25 cellular contexts compared by ENCODE assay signal in the genomic region with DNA sequence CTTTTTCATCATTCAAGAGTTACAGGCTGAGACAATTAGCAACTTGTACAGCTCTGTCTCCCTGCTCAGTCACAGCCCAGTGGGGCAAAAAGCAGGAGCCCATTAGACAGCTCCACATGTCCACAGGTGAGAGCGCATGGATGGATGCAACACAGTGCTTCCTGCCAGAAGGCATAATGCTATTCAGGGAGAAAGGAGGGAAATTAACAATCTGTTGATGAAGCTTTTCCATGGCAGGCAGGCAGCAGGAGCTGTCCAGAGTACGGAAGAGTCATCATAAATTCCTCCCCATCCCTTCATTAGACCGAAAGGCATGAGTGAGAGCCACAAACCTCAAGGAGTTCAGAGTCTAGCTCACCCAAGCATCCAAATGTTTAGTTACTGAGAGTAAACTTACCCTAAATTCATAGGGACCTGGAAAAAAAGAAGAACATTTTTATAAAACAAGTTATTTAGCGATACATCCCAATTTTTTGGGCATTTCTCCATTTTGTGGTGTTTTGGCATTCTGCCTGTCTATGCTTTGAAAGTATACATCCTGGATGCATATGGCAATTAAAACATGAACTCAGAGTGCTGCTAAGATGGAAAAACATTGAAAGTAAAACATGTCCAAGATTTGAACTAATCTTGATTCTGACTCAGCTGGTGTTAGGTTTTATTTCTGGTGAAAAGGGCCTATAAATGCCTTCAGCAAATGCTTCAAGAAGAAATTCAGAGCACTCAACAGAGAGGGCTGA.
"Had no signal": no experiment of that assay in that cellular context is flagged by ENCODE, and none has a peak within 500 bp of the region (broad histone marks: within the 10 kb centered on the region; RNA-seq: fewer than 3 reads in every experiment).

No MANE protein-coding gene starts in this region.

- H3K27me3 ChIP-seq: neural progenitor cell, right atrium auricular region, thyroid gland had no signal

- H3K27ac Mint-ChIP-seq: immature natural killer cell; memory B cell; naive B cell; nephron; neural progenitor cell; stimulated activated naive CD8-positive, alpha-beta T cell treated with anti-CD3 and anti-CD28 coated beads, Interleukin-15, amount 100 ng/mL, for 72 hours had no signal

- H3K36me3 Mint-ChIP-seq: memory B cell, naive B cell, neural progenitor cell had no signal

- H3K4me1 Mint-ChIP-seq: immature natural killer cell; memory B cell; naive B cell; nephron; neural progenitor cell; stimulated activated naive CD8-positive, alpha-beta T cell treated with anti-CD3 and anti-CD28 coated beads, Interleukin-15, amount 100 ng/mL, for 72 hours had no signal

- H3K4me3 ChIP-seq: coronary artery, lung, mucosa of descending colon, neural progenitor cell, prostate gland, right atrium auricular region, smooth muscle cell, thyroid gland had no signal

- H3K4me1 ChIP-seq: neural progenitor cell, parathyroid adenoma, prostate gland, right atrium auricular region, thyroid gland had no signal

- DNase-seq: dermis blood vessel endothelial cell; effector memory CD4-positive, alpha-beta T cell; erythroblast; immature natural killer cell; mucosa of descending colon; naive B cell; stimulated activated CD4-positive, alpha-beta T cell treated with anti-CD3 and anti-CD28 coated beads, Interleukin-12 subunit alpha, Interleukin-12 subunit beta, amount 100 ng/mL, for 4 hours; stimulated activated CD4-positive, alpha-beta T cell treated with anti-CD3 and anti-CD28 coated beads, Interleukin-1b, Interleukin-23, amount 100 ng/mL, for 48 hours; stimulated activated CD4-positive, alpha-beta T cell treated with anti-CD3 and anti-CD28 coated beads, Interleukin-4, amount 100 ng/mL, for 1 hour; stimulated activated CD8-positive, alpha-beta memory T cell treated with anti-CD3 and anti-CD28 coated beads, Interleukin-4, amount 100 ng/mL, for 48 hours; stimulated activated naive CD4-positive, alpha-beta T cell; stimulated activated naive CD8-positive, alpha-beta T cell treated with anti-CD3 and anti-CD28 coated beads, Interleukin-15, amount 100 ng/mL, for 72 hours; thyroid gland; trophoblast cell had no signal

- H3K9me3 ChIP-seq: mucosa of descending colon, prostate gland, right atrium auricular region, thyroid gland had no signal

- H3K4me3 Mint-ChIP-seq: immature natural killer cell; memory B cell; naive B cell; nephron; neural progenitor cell; stimulated activated naive CD8-positive, alpha-beta T cell treated with anti-CD3 and anti-CD28 coated beads, Interleukin-15, amount 100 ng/mL, for 72 hours had no signal

- H3K9me3 Mint-ChIP-seq: neural progenitor cell had no signal

- H3K27ac ChIP-seq: coronary artery, neural progenitor cell, parathyroid adenoma, prostate gland, right atrium auricular region, thyroid gland had no signal

- H3K27me3 Mint-ChIP-seq: memory B cell; stimulated activated naive CD8-positive, alpha-beta T cell treated with anti-CD3 and anti-CD28 coated beads, Interleukin-15, amount 100 ng/mL, for 72 hours had no signal

- H3K36me3 ChIP-seq: neural progenitor cell, prostate gland, right atrium auricular region, thyroid gland had no signal

- ATAC-seq: left lobe of liver; mucosa of descending colon; sciatic nerve; stimulated activated naive CD8-positive, alpha-beta T cell treated with anti-CD3 and anti-CD28 coated beads, Interleukin-15, amount 100 ng/mL, for 72 hours had no signal
